13 cellular contexts compared by ENCODE assay signal in the genomic region with DNA sequence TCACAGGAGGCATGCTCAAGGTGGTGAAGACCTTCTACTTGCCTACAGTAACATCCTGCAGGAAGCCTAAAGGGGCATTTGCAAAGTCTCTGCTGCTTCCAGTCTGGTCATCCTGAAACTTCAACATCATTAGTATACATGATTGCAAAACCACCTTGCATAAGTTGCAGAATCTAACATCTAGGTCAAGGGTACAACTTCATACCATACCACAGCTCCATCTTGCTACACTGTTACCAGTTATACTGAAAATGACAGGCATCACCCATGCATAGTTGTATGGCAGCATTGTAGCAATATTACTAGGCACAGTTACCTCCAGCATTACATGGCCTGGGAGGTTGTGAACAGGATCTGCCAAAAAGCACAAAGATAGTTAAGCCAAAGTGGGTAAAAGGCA. TPM values are rescaled to one million over a fixed set of nuclear protein-coding genes. Genes with fewer than 3 reads are reported as not detected.
A peak's percentile ranks its signal among the peaks of the same experiment; 100 is the strongest.
DNase-seq lines count a peak whose midpoint lies in the region; ATAC-seq and TF ChIP-seq lines count a peak whose summit lies in the region.
"Had no signal": no experiment of that assay in that cellular context is flagged by ENCODE, and none has a peak within 500 bp of the region (broad histone marks: within the 10 kb centered on the region; RNA-seq: fewer than 3 reads in every experiment).

No MANE protein-coding gene starts in this region.

- no peak for TF ChIP-seq CTCF in natural killer cell (IDR thresholded peaks at IDR 0.05)

- POLR2A ChIA-PET in activated CD4-positive, alpha-beta T cell treated with anti-CD3 and anti-CD28 coated beads, Interleukin-2, amount 10 ng/mL, durations not matched to agents 7 days and 5 days (lab: Charles Lee), result no interaction called here

- CTCF ChIA-PET in activated CD4-positive, alpha-beta T cell treated with anti-CD3 and anti-CD28 coated beads, Interleukin-2, amount 10 ng/mL, durations not matched to agents 7 days and 5 days (lab: Charles Lee), result no interaction called here

- no peak overlapping the region for H3K4me3 Mint-ChIP-seq in natural killer cell treated with Interleukin-12 subunit alpha and Interleukin-12 subunit beta and Interleukin-15 and Interleukin-18, amount 100 ng/mL, for 72 hours
- H3K4me3 Mint-ChIP-seq in natural killer cell, result no peak overlapping the region
- H3K4me3 Mint-ChIP-seq in activated CD4-positive, alpha-beta T cell treated with anti-CD3 and anti-CD28 coated beads, Interleukin-2, amount 10 ng/mL, durations not matched to agents 7 days and 5 days, result no peak overlapping the region
- H3K4me3 Mint-ChIP-seq: CD4-positive, alpha-beta memory T cell had no signal

- no peak for DNase-seq in natural killer cell treated with Interleukin-12 subunit alpha and Interleukin-12 subunit beta and Interleukin-15 and Interleukin-18, amount 100 ng/mL, for 72 hours (ENCODE audit: low spot score)
- DNase-seq in natural killer cell, result no peak
- DNase-seq in SKM-1 (lab: John Stamatoyannopoulos, UW; ENCODE audit: unreplicated experiment), result peak; percentile 32
- DNase-seq in iris pigment epithelial cell (ENCODE audit: low read depth), result peak; percentile 25
- no peak for DNase-seq in activated CD4-positive, alpha-beta T cell treated with anti-CD3 and anti-CD28 coated beads, Interleukin-2, amount 10 ng/mL, durations not matched to agents 7 days and 5 days
- no peak for DNase-seq in H7
- DNase-seq: BE2C; CD4-positive, alpha-beta memory T cell; DMS79 treated with DMSO at 0.1 percent for 48 hours; EL; IMR-90 had no signal

- H3K4me3 ChIP-seq in H7 (ENCODE audit: insufficient read depth, low read depth, low read length), result no peak overlapping the region

- peak overlapping the region in 1 of 2 donors; percentile 21 for H3K27ac Mint-ChIP-seq in natural killer cell treated with Interleukin-12 subunit alpha and Interleukin-12 subunit beta and Interleukin-15 and Interleukin-18, amount 100 ng/mL, for 72 hours
- no peak overlapping the region for H3K27ac Mint-ChIP-seq in natural killer cell
- no peak overlapping the region for H3K27ac Mint-ChIP-seq in activated CD4-positive, alpha-beta T cell treated with anti-CD3 and anti-CD28 coated beads, Interleukin-2, amount 10 ng/mL, durations not matched to agents 7 days and 5 days
- H3K27ac Mint-ChIP-seq: CD4-positive, alpha-beta memory T cell had no signal

- H3K9me3 Mint-ChIP-seq in natural killer cell treated with Interleukin-12 subunit alpha and Interleukin-12 subunit beta and Interleukin-15 and Interleukin-18, amount 100 ng/mL, for 72 hours, result no peaks in the 10 kb centered on the region
- peaks cover 5 to 11% of the 10 kb centered on the region in 2 donors for H3K9me3 Mint-ChIP-seq in natural killer cell
- H3K9me3 Mint-ChIP-seq in activated CD4-positive, alpha-beta T cell treated with anti-CD3 and anti-CD28 coated beads, Interleukin-2, amount 10 ng/mL, durations not matched to agents 7 days and 5 days, result peaks cover 21% of the 10 kb centered on the region

- peaks cover 16 to 30% of the 10 kb centered on the region in 2 donors for H3K27me3 Mint-ChIP-seq in natural killer cell treated with Interleukin-12 subunit alpha and Interleukin-12 subunit beta and Interleukin-15 and Interleukin-18, amount 100 ng/mL, for 72 hours
- H3K27me3 Mint-ChIP-seq in natural killer cell (ENCODE audit: low read depth in 2 of 2), result peaks cover 25 to 45% of the 10 kb centered on the region in 2 donors
- peaks cover 19% of the 10 kb centered on the region for H3K27me3 Mint-ChIP-seq in activated CD4-positive, alpha-beta T cell treated with anti-CD3 and anti-CD28 coated beads, Interleukin-2, amount 10 ng/mL, durations not matched to agents 7 days and 5 days

- H3K36me3 Mint-ChIP-seq in natural killer cell treated with Interleukin-12 subunit alpha and Interleukin-12 subunit beta and Interleukin-15 and Interleukin-18, amount 100 ng/mL, for 72 hours, result peaks cover 20% of the 10 kb centered on the region
- H3K36me3 Mint-ChIP-seq in natural killer cell, result peaks cover 13% of the 10 kb centered on the region
- H3K36me3 Mint-ChIP-seq in activated CD4-positive, alpha-beta T cell treated with anti-CD3 and anti-CD28 coated beads, Interleukin-2, amount 10 ng/mL, durations not matched to agents 7 days and 5 days (ENCODE audit: low read depth), result no peaks in the 10 kb centered on the region

- H3K4me1 Mint-ChIP-seq in natural killer cell treated with Interleukin-12 subunit alpha and Interleukin-12 subunit beta and Interleukin-15 and Interleukin-18, amount 100 ng/mL, for 72 hours (ENCODE audit: low read depth in 2 of 2), result peaks cover 7 to 8% of the 10 kb centered on the region in 2 donors
- no peaks in the 10 kb centered on the region for H3K4me1 Mint-ChIP-seq in natural killer cell
- no peaks in the 10 kb centered on the region for H3K4me1 Mint-ChIP-seq in activated CD4-positive, alpha-beta T cell treated with anti-CD3 and anti-CD28 coated beads, Interleukin-2, amount 10 ng/mL, durations not matched to agents 7 days and 5 days
- H3K4me1 Mint-ChIP-seq: CD4-positive, alpha-beta memory T cell had no signal

- intact Hi-C loops in natural killer cell (cut with micrococcal nuclease), result no loop called here

- ATAC-seq in natural killer cell treated with Interleukin-12 subunit alpha and Interleukin-12 subunit beta and Interleukin-15 and Interleukin-18, amount 100 ng/mL, for 72 hours, result peak; percentile 91 to 94
- ATAC-seq in natural killer cell (no peak), GM19452 (IDR thresholded peaks at IDR 0.05; ENCODE audit: unreplicated experiment) (no peak)
- ATAC-seq: HCT116 had no signal

- H3K27me3 ChIP-seq in H7 (ENCODE audit: control insufficient read depth, insufficient read depth, low read length), result peaks cover 24% of the 10 kb centered on the region
- H3K27me3 ChIP-seq: BE2C had no signal

- H3K36me3 ChIP-seq in H7 (replicated peaks; ENCODE audit: control insufficient read depth, insufficient read depth, low read length), result no peaks in the 10 kb centered on the region
- H3K36me3 ChIP-seq: BE2C had no signal

RNA-seq across cellular contexts. Expression of gene MACROH2A2, which starts 13.7 kb away (rescaled TPM):
- total RNA-seq in natural killer cell treated with Interleukin-12 subunit alpha and Interleukin-12 subunit beta and Interleukin-15 and Interleukin-18, amount 100 ng/mL, for 72 hours, result under 1 TPM; 0.43 to 0.56 TPM
- 1 to 10 TPM in 2 of 3 donors, under 1 TPM in 1; 0.78 to 1.4 (median 1.1) TPM for total RNA-seq in natural killer cell
- 1 to 10 TPM; 4.9 to 5.0 TPM for total RNA-seq in activated CD4-positive, alpha-beta T cell treated with anti-CD3 and anti-CD28 coated beads, Interleukin-2, amount 10 ng/mL, durations not matched to agents 7 days and 5 days
- 40.1 and 47.4 TPM in 2 replicates for total RNA-seq in H7 (2014; rRNA removed; shearing (Covaris generic))

Comparison
In these comparisons a context has a peak if more than half of its experiments do, and no peak if none do; other contexts are left out.
1. ATAC-seq: peak in natural killer cell treated with Interleukin-12 subunit alpha and Interleukin-12 subunit beta and Interleukin-15 and Interleukin-18, amount 100 ng/mL, for 72 hours (2 of 2); none in natural killer cell (0 of 3) and GM19452 (single experiment).
2. DNase-seq: peak in SKM-1 (single experiment) and iris pigment epithelial cell (single experiment); none in natural killer cell treated with Interleukin-12 subunit alpha and Interleukin-12 subunit beta and Interleukin-15 and Interleukin-18, amount 100 ng/mL, for 72 hours (single experiment), natural killer cell (single experiment), activated CD4-positive, alpha-beta T cell treated with anti-CD3 and anti-CD28 coated beads, Interleukin-2, amount 10 ng/mL, durations not matched to agents 7 days and 5 days (single experiment) and H7 (single experiment).